ENCODE assay signal across 1 cellular context in genomic region chr13:112893570-112894422, GRCh38.
TF ChIP-seq lines count a peak whose summit lies in the region.

No MANE protein-coding gene starts in this region.

TF ChIP-seq in SK-N-SH treated with all-trans-retinoic acid at 6 μM for 48 hours, 23 proteins besides CTCF, POLR2A, EP300 and RAD21 (continued from another document):
- TF ChIP-seq TSHZ2 (CRISPR knock-in tag; IDR thresholded peaks at IDR 0.05): no peak
- no peak for TF ChIP-seq ZC3H10 (CRISPR knock-in tag; IDR thresholded peaks at IDR 0.05)
- TF ChIP-seq OSR1 (CRISPR knock-in tag; IDR thresholded peaks at IDR 0.05): no peak
- TF ChIP-seq ZNF70 (CRISPR knock-in tag; IDR thresholded peaks at IDR 0.05): no peak
